In genomic region chr15:66611257-66612053, GRCh38 we compare ENCODE assay signal across 20 cellular contexts. TPM values are rescaled to one million over a fixed set of nuclear protein-coding genes. Genes with fewer than 3 reads are reported as not detected.
DNase-seq lines count a peak whose midpoint lies in the region; ATAC-seq and TF ChIP-seq lines count a peak whose summit lies in the region.
"Had no signal": no experiment of that assay in that cellular context is flagged by ENCODE, and none has a peak within 500 bp of the region (broad histone marks: within the 10 kb centered on the region; RNA-seq: fewer than 3 reads in every experiment).

No MANE protein-coding gene starts in this region.

- ATAC-seq in right cardiac atrium (peak; percentile 31 to 38), esophagus mucosa (peak; percentile 51), GM18868 (IDR thresholded peaks at IDR 0.05; ENCODE audit: unreplicated experiment) (no peak)
- ATAC-seq: effector memory CD8-positive, alpha-beta T cell; stimulated activated effector memory CD8-positive, alpha-beta T cell treated with anti-CD3 and anti-CD28 coated beads, Interleukin-12 subunit alpha, Interleukin-12 subunit beta, amount 100 ng/mL, for 72 hours had no signal

- H3K4me1 ChIP-seq in right cardiac atrium (ENCODE audit: control insufficient read depth, insufficient read depth, low read length) = peaks cover 7% of the 10 kb centered on the region
- H3K4me1 ChIP-seq in left ventricle myocardium inferior = peaks cover 9% of the 10 kb centered on the region
- H3K4me1 ChIP-seq: adrenal gland had no signal

- no peaks in the 10 kb centered on the region for H3K36me3 ChIP-seq in left ventricle myocardium inferior
- H3K36me3 ChIP-seq: adrenal gland had no signal

- TF ChIP-seq CTCF in left ventricle myocardium inferior (IDR thresholded peaks at IDR 0.05; ENCODE audit: borderline replicate concordance) = no peak

- H3K27ac ChIP-seq in right cardiac atrium (ENCODE audit: low read length) (no peak overlapping the region), left ventricle myocardium inferior (replicated peaks) (no peak overlapping the region)
- H3K27ac ChIP-seq: adrenal gland, hepatocyte had no signal

- no peak overlapping the region for H3K4me3 ChIP-seq in right cardiac atrium (ENCODE audit: low read length)
- no peak overlapping the region for H3K4me3 ChIP-seq in left ventricle myocardium inferior
- H3K4me3 ChIP-seq: adrenal gland, hepatocyte had no signal

- no peak for DNase-seq in right cardiac atrium
- no peak for DNase-seq in left ventricle myocardium inferior
- peak; percentile 42 for DNase-seq in myocyte (ENCODE audit: low read depth)
- no peak for DNase-seq in NCI-H2081 (lab: John Stamatoyannopoulos, UW)
- no peak for DNase-seq in HT-29 (ENCODE audit: low spot score)
- no peak for DNase-seq in activated naive CD4-positive, alpha-beta T cell (lab: John Stamatoyannopoulos, UW)
- DNase-seq: adrenal gland; CD4-positive, alpha-beta memory T cell; effector memory CD8-positive, alpha-beta T cell; HCEC 1CT; Karpas-422; kidney glomerular epithelial cell; NCI-H1417; NCI-H2171 treated with DMSO at 0.1 percent for 48 hours; SHP77 treated with DMSO at 0.1 percent for 48 hours had no signal

- H3K27me3 ChIP-seq in right cardiac atrium (ENCODE audit: control insufficient read depth, insufficient read depth) = no peaks in the 10 kb centered on the region
- H3K27me3 ChIP-seq in left ventricle myocardium inferior (ENCODE audit: low read depth) = no peaks in the 10 kb centered on the region
- H3K27me3 ChIP-seq: adrenal gland, hepatocyte had no signal

- 69% methylated on average over 13 of the region's 13 CpGs for WGBS in right cardiac atrium

- intact Hi-C loops in right cardiac atrium (cut with DNase I) (no loop called here), left ventricle myocardium inferior (cut with micrococcal nuclease) (loop anchor here (10.0 kb wide), 1 partner anchor 163 kb away; no protein-coding TSS in a partner anchor)

- H3K9me3 ChIP-seq in right cardiac atrium (ENCODE audit: control insufficient read depth, low read length) = no peaks in the 10 kb centered on the region
- no peaks in the 10 kb centered on the region for H3K9me3 ChIP-seq in left ventricle myocardium inferior (replicated peaks)
- H3K9me3 ChIP-seq: adrenal gland had no signal

RNA-seq across cellular contexts. Expression of gene LCTL, which starts 45.7 kb away (rescaled TPM):
- total RNA-seq in right cardiac atrium (not detected), left ventricle myocardium inferior (not detected), esophagus mucosa (not detected), myocyte (0.13 TPM in 1 of 2 replicates, not detected in the other)
- polyA plus RNA-seq in right cardiac atrium = not detected
- polyA plus RNA-seq in myocyte (2012) = 0.15 TPM
- not detected in 2 replicates for total RNA-seq in HT-29 (2014; rRNA removed; shearing (Covaris generic))
- total RNA-seq: adrenal gland; CD4-positive, alpha-beta memory T cell; hepatocyte; pulmonary artery endothelial cell had no signal
- polyA plus RNA-seq: CD4-positive, alpha-beta memory T cell had no signal
